10 cellular contexts compared by ENCODE assay signal in the genomic region with DNA sequence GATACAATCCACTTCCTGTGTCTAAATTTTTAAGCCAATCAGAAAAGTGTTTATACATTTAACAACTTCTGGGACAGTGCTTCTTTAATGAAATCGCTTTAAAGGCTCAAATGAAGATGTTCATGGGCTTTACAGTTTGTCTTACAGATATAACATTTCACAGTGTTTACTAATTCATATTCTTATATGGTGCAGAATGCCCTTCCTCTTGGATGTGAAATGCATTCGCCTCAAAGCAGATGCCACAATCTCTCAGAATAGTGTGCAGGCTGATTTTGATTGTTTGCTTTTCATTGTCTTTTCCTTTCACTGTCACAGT.
A peak's percentile ranks its signal among the peaks of the same experiment; 100 is the strongest.
DNase-seq lines count a peak whose midpoint lies in the region; ATAC-seq, FAIRE-seq and TF ChIP-seq lines count a peak whose summit lies in the region.
"Had no signal": no experiment of that assay in that cellular context is flagged by ENCODE, and none has a peak within 500 bp of the region (broad histone marks: within the 10 kb centered on the region; RNA-seq: fewer than 3 reads in every experiment).

No MANE protein-coding gene starts in this region.

- no peaks in the 10 kb centered on the region for H3K27me3 ChIP-seq in mucosa of rectum (ENCODE audit: control insufficient read depth in 2 of 2, insufficient read depth in 2 of 2, low read length in 2 of 2)
- H3K27me3 ChIP-seq: testis had no signal

- H3K27me3 Mint-ChIP-seq in stimulated activated naive CD8-positive, alpha-beta T cell treated with anti-CD3 and anti-CD28 coated beads, Interleukin-15, Interleukin-2, amounts not matched to agents 100 ng/mL and 50 ng/mL, for 24 hours: no peaks in the 10 kb centered on the region

- peaks cover 87% of the 10 kb centered on the region for H3K4me1 Mint-ChIP-seq in stimulated activated naive CD8-positive, alpha-beta T cell treated with anti-CD3 and anti-CD28 coated beads, Interleukin-15, Interleukin-2, amounts not matched to agents 100 ng/mL and 50 ng/mL, for 24 hours (ENCODE audit: low read depth)

- H3K4me3 Mint-ChIP-seq in stimulated activated naive CD8-positive, alpha-beta T cell treated with anti-CD3 and anti-CD28 coated beads, Interleukin-15, Interleukin-2, amounts not matched to agents 100 ng/mL and 50 ng/mL, for 24 hours: peak overlapping the region; percentile 90

- H3K4me3 ChIP-seq in astrocyte of the spinal cord (ENCODE audit: low read depth, low read length) (peak overlapping the region; percentile 61), mucosa of rectum (ENCODE audit: low read length in 2 of 2) (peak overlapping the region in 1 of 2 donors; percentile 90)

- no peaks in the 10 kb centered on the region for H3K36me3 ChIP-seq in mucosa of rectum (ENCODE audit: control insufficient read depth in 2 of 2, insufficient read depth in 2 of 2, low read length in 2 of 2)

- no peaks in the 10 kb centered on the region for H3K9me3 Mint-ChIP-seq in stimulated activated naive CD8-positive, alpha-beta T cell treated with anti-CD3 and anti-CD28 coated beads, Interleukin-15, Interleukin-2, amounts not matched to agents 100 ng/mL and 50 ng/mL, for 24 hours

- no peak for TF ChIP-seq CTCF in astrocyte of the spinal cord (IDR thresholded peaks at IDR 0.05; ENCODE audit: low read depth, low read length)

- peaks cover 4 to 12% of the 10 kb centered on the region in 2 donors for H3K4me1 ChIP-seq in mucosa of rectum (ENCODE audit: control insufficient read depth in 2 of 2, insufficient read depth in 2 of 2, low read length in 2 of 2)

- in situ Hi-C loops in astrocyte of the spinal cord (cut with HindIII; ENCODE audit: low sequenced_read_pairs): no loop called here

- DNase-seq in stimulated activated naive CD8-positive, alpha-beta T cell treated with anti-CD3 and anti-CD28 coated beads, Interleukin-15, Interleukin-2, amounts not matched to agents 100 U/mL and 50 U/mL, for 24 hours: no peak
- DNase-seq in astrocyte of the spinal cord (ENCODE audit: low read depth, low spot score) (peak; percentile 8), NCI-H510A treated with DMSO at 0.1 percent for 48 hours (lab: John Stamatoyannopoulos, UW) (no peak), GM19239 (ENCODE audit: insufficient read length, low spot score) (no peak)
- no peak for DNase-seq in effector CD8-positive, alpha-beta T cell (lab: John Stamatoyannopoulos, UW)
- DNase-seq: testis had no signal

- no peak for FAIRE-seq in GM19239 (lab: Jason Lieb, UNC)
- FAIRE-seq: G401.6 had no signal

- peaks cover 6% of the 10 kb centered on the region for H3K36me3 Mint-ChIP-seq in stimulated activated naive CD8-positive, alpha-beta T cell treated with anti-CD3 and anti-CD28 coated beads, Interleukin-15, Interleukin-2, amounts not matched to agents 100 ng/mL and 50 ng/mL, for 24 hours (ENCODE audit: low read depth)

- peak overlapping the region; percentile 67 to 74 for H3K27ac ChIP-seq in mucosa of rectum (ENCODE audit: low read depth in 2 of 2, low read length in 2 of 2)

- no peaks in the 10 kb centered on the region for H3K9me3 ChIP-seq in mucosa of rectum (ENCODE audit: control insufficient read depth in 2 of 2, low read length in 2 of 2)
- H3K9me3 ChIP-seq: testis had no signal

- no peak for ATAC-seq in stimulated activated naive CD8-positive, alpha-beta T cell treated with anti-CD3 and anti-CD28 coated beads, Interleukin-15, Interleukin-2, amounts not matched to agents 100 U/mL and 50 U/mL, for 24 hours
- ATAC-seq in GM18909 (IDR thresholded peaks at IDR 0.05; ENCODE audit: poor library complexity, unreplicated experiment): no peak

- peak overlapping the region in 1 of 2 donors; percentile 38 for H3K9ac ChIP-seq in mucosa of rectum (ENCODE audit: low read depth in 1 of 2, low read length in 2 of 2)

- H3K27ac Mint-ChIP-seq in stimulated activated naive CD8-positive, alpha-beta T cell treated with anti-CD3 and anti-CD28 coated beads, Interleukin-15, Interleukin-2, amounts not matched to agents 100 ng/mL and 50 ng/mL, for 24 hours: peak overlapping the region; percentile 94
